28 cellular contexts compared by ENCODE assay signal in the genomic region with DNA sequence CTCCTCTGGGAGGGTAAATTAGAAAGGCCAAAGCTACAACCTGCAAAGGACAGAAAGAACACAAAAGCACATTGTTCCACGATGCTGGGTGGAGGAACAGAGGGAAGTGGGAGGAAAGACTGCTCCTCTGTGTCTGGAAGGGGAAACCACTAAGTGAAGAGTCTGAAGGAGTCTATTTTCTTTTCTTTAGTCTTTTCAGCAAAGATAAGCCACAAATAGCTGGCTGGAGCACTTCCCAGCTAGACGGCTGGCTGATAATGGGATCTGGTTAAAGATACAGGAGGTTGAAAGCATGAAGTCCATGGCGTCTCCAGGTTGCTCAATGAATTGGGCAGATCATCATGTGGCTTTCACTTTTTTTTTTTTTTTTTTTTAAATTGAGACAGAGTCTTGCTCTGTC.
A peak's percentile ranks its signal among the peaks of the same experiment; 100 is the strongest.
DNase-seq lines count a peak whose midpoint lies in the region; ATAC-seq, FAIRE-seq and TF ChIP-seq lines count a peak whose summit lies in the region.
"Had no signal": no experiment of that assay in that cellular context is flagged by ENCODE, and none has a peak within 500 bp of the region (broad histone marks: within the 10 kb centered on the region; RNA-seq: fewer than 3 reads in every experiment).

No MANE protein-coding gene starts in this region.

- no peak overlapping the region for H3K9ac ChIP-seq in trophoblast cell (ENCODE audit: low read length)

- H3K27ac ChIP-seq in trophoblast cell (ENCODE audit: low read depth, low read length), result peak overlapping the region; percentile 69
- H3K27ac ChIP-seq: C4-2B, gastrocnemius medialis, hepatocyte, HL-60, tibial nerve, WERI-Rb-1 had no signal

- no peak overlapping the region for H3K4ac ChIP-seq in trophoblast cell (ENCODE audit: low read depth, low read length)

- no peak overlapping the region for H4K91ac ChIP-seq in trophoblast cell (ENCODE audit: low read depth, low read length)

- peaks cover 5% of the 10 kb centered on the region for H3K79me1 ChIP-seq in trophoblast cell (ENCODE audit: low read length)

- no peak for ATAC-seq in GM19463 (IDR thresholded peaks at IDR 0.05; ENCODE audit: unreplicated experiment)
- ATAC-seq: gastrocnemius medialis; GM12878; GM23338; left lobe of liver; naive thymus-derived CD8-positive, alpha-beta T cell; PC-3; Right ventricle myocardium inferior had no signal

- TF ChIP-seq CTCF in fibroblast of pulmonary artery (IDR thresholded peaks at IDR 0.05; ENCODE audit: low read length, missing control alignments), result no peak

- H3K4me2 ChIP-seq in trophoblast cell (ENCODE audit: low read length), result no peak overlapping the region
- H3K4me2 ChIP-seq: GM23338, hepatocyte had no signal

- H3K27me3 ChIP-seq in trophoblast cell (ENCODE audit: insufficient read depth, low read length) (no peaks in the 10 kb centered on the region), MG63 (peaks cover 14% of the 10 kb centered on the region; the same call in 1 of the 2 replicates)
- H3K27me3 ChIP-seq: gastrocnemius medialis, tibial nerve had no signal

- no peak overlapping the region for H4K12ac ChIP-seq in trophoblast cell (ENCODE audit: low read depth, low read length)

- H3K9me3 ChIP-seq in trophoblast cell (ENCODE audit: insufficient read depth, low read depth, low read length), result peaks cover 2% of the 10 kb centered on the region
- no peaks in the 10 kb centered on the region for H3K9me3 ChIP-seq in MG63
- H3K9me3 ChIP-seq: gastrocnemius medialis, tibial nerve had no signal

- H3K79me2 ChIP-seq in trophoblast cell (ENCODE audit: control insufficient read depth, insufficient read depth, low read length, poor library complexity), result no peaks in the 10 kb centered on the region
- H3K79me2 ChIP-seq: hepatocyte had no signal

- H3K14ac ChIP-seq in trophoblast cell (ENCODE audit: low read length), result no peak overlapping the region

- no peak overlapping the region for H3K18ac ChIP-seq in trophoblast cell (ENCODE audit: low read length)

- peaks cover 5 to 6% of the 10 kb centered on the region in 2 experiments for H3K4me1 ChIP-seq in trophoblast cell (ENCODE audit: control insufficient read depth in 1 of 2, insufficient read depth in 2 of 2, low read length in 2 of 2)
- H3K4me1 ChIP-seq: gastrocnemius medialis, tibial nerve had no signal

- no peak overlapping the region for H3K23ac ChIP-seq in trophoblast cell (ENCODE audit: low read length)

- no CpG with 5 or more reads among the region's 3 CpGs for WGBS in trophoblast cell (ENCODE audit: extremely low coverage, insufficient coverage, insufficient read length)

- FAIRE-seq in HTR-8/SVneo (lab: Jason Lieb, UNC), result peak; percentile 33
- FAIRE-seq: GM12878 had no signal

- H2AK5ac ChIP-seq in trophoblast cell (ENCODE audit: low read length), result no peak overlapping the region

- H2AFZ ChIP-seq in trophoblast cell (ENCODE audit: insufficient read depth, low read length, poor library complexity), result no peak overlapping the region
- H2AFZ ChIP-seq: GM23338, hepatocyte had no signal

- no peak overlapping the region for H2BK120ac ChIP-seq in trophoblast cell (ENCODE audit: insufficient read depth, low read length, poor library complexity)

- no peak overlapping the region for H4K8ac ChIP-seq in trophoblast cell (ENCODE audit: low read depth, low read length)

- DNase-seq in HTR-8/SVneo (ENCODE audit: insufficient read length, low spot score), result no peak
- DNase-seq in amniotic epithelial cell (ENCODE audit: low read depth), result peak; percentile 67
- peak; percentile 56 for DNase-seq in fibroblast of pulmonary artery (ENCODE audit: low read depth)
- no peak for DNase-seq in trophoblast cell
- DNase-seq in MG63, result no peak
- no peak for DNase-seq in mesenteric fat pad (ENCODE audit: low spot score)
- DNase-seq: activated CD4-positive, alpha-beta T cell treated with anti-CD3 and anti-CD28 coated beads for 48 hours; activated naive CD8-positive, alpha-beta T cell treated with anti-CD3 and anti-CD28 coated beads for 36 hours; activated T-cell treated with anti-CD3 and anti-CD28 coated beads, Interleukin-2, amount 50 U/mL, for 1 hour; Calu3; effector CD4-positive, alpha-beta T cell; erythroblast; gastrocnemius medialis; naive thymus-derived CD8-positive, alpha-beta T cell; NCI-H1092; NCI-H1694 treated with DMSO at 0.1 percent for 48 hours; NCI-H524; PC-3; WERI-Rb-1 had no signal

- H2BK12ac ChIP-seq in trophoblast cell (ENCODE audit: low read length), result no peak overlapping the region

- no peak overlapping the region for H2BK5ac ChIP-seq in trophoblast cell (ENCODE audit: low read depth, low read length, poor library complexity)

- H3K36me3 ChIP-seq in trophoblast cell (ENCODE audit: control insufficient read depth in 1 of 2, insufficient read depth in 2 of 2, low read length in 2 of 2) (no peaks in the 10 kb centered on the region), MG63 (no peaks in the 10 kb centered on the region)
- H3K36me3 ChIP-seq: gastrocnemius medialis, tibial nerve, WERI-Rb-1 had no signal

- H3K4me3 ChIP-seq in fibroblast of pulmonary artery (replicated peaks; ENCODE audit: low read depth, low read length) (no peak overlapping the region), trophoblast cell (ENCODE audit: low read depth, low read length) (no peak overlapping the region), MG63 (no peak overlapping the region)
- H3K4me3 ChIP-seq: gastrocnemius medialis, GM12878, GM23338, hepatocyte, tibial nerve had no signal

Comparison
In these comparisons a context has a peak if more than half of its experiments do, and no peak if none do; other contexts are left out.
1. DNase-seq: peak in amniotic epithelial cell (single experiment) and fibroblast of pulmonary artery (single experiment); none in HTR-8/SVneo (single experiment), trophoblast cell (0 of 2), MG63 (single experiment) and mesenteric fat pad (single experiment).